ENCODE assay signal across 27 cellular contexts in genomic region chr10:99787303-99787702, GRCh38.
"Had no signal": no experiment of that assay in that cellular context is flagged by ENCODE, and none has a peak within 500 bp of the region (broad histone marks: within the 10 kb centered on the region; RNA-seq: fewer than 3 reads in every experiment).

No MANE protein-coding gene starts in this region.

- FAIRE-seq: islet of Langerhans, pancreas, small intestine had no signal

- H3K9me3 Mint-ChIP-seq: immature natural killer cell; naive thymus-derived CD8-positive, alpha-beta T cell; stimulated activated effector memory CD8-positive, alpha-beta T cell treated with anti-CD3 and anti-CD28 coated beads, Interleukin-12 subunit alpha, Interleukin-12 subunit beta, amount 100 ng/mL, for 72 hours; stimulated activated naive CD8-positive, alpha-beta T cell treated with anti-CD3 and anti-CD28 coated beads, Interleukin-15, Interleukin-2, amounts not matched to agents 100 ng/mL and 50 ng/mL, for 24 hours; type B pancreatic cell had no signal

- H3K4me1 ChIP-seq: lower lobe of right lung, pancreas, prostate gland had no signal

- H3K27ac ChIP-seq: pancreas, prostate gland had no signal

- ATAC-seq: left ventricle myocardium superior; lower lobe of right lung; naive thymus-derived CD8-positive, alpha-beta T cell; pancreas; right cardiac atrium; stimulated activated effector memory CD8-positive, alpha-beta T cell treated with anti-CD3 and anti-CD28 coated beads, Interleukin-12 subunit alpha, Interleukin-12 subunit beta, amount 100 ng/mL, for 72 hours had no signal

- H3K27ac Mint-ChIP-seq: immature natural killer cell; naive thymus-derived CD8-positive, alpha-beta T cell; nephron; stimulated activated effector memory CD8-positive, alpha-beta T cell treated with anti-CD3 and anti-CD28 coated beads, Interleukin-12 subunit alpha, Interleukin-12 subunit beta, amount 100 ng/mL, for 72 hours; stimulated activated naive CD8-positive, alpha-beta T cell treated with anti-CD3 and anti-CD28 coated beads, Interleukin-15, Interleukin-2, amounts not matched to agents 100 ng/mL and 50 ng/mL, for 24 hours; type B pancreatic cell had no signal

- H3K4me1 Mint-ChIP-seq: immature natural killer cell; stimulated activated effector memory CD8-positive, alpha-beta T cell treated with anti-CD3 and anti-CD28 coated beads, Interleukin-12 subunit alpha, Interleukin-12 subunit beta, amount 100 ng/mL, for 72 hours had no signal

- H3K4me3 Mint-ChIP-seq: immature natural killer cell; naive thymus-derived CD8-positive, alpha-beta T cell; nephron; neural crest cell; stimulated activated effector memory CD8-positive, alpha-beta T cell treated with anti-CD3 and anti-CD28 coated beads, Interleukin-12 subunit alpha, Interleukin-12 subunit beta, amount 100 ng/mL, for 72 hours; stimulated activated naive CD8-positive, alpha-beta T cell treated with anti-CD3 and anti-CD28 coated beads, Interleukin-15, Interleukin-2, amounts not matched to agents 100 ng/mL and 50 ng/mL, for 24 hours; type B pancreatic cell had no signal

- H3K36me3 Mint-ChIP-seq: stimulated activated effector memory CD8-positive, alpha-beta T cell treated with anti-CD3 and anti-CD28 coated beads, Interleukin-12 subunit alpha, Interleukin-12 subunit beta, amount 100 ng/mL, for 72 hours; type B pancreatic cell had no signal

- H3K4me3 ChIP-seq: lower lobe of right lung, pancreas, prostate gland, sigmoid colon, spleen, suprapubic skin, tibial nerve, uterus had no signal

- H3K9me3 ChIP-seq: lower lobe of right lung, pancreas, prostate gland, sigmoid colon, spleen, suprapubic skin, uterus had no signal

- DNase-seq: hypothalamus; immature natural killer cell; left ventricle myocardium superior; lower lobe of right lung; mammary epithelial cell; mesenchymal stem cell; naive thymus-derived CD8-positive, alpha-beta T cell; nucleus accumbens; pancreas; posterior cingulate gyrus; retina; sigmoid colon; small intestine; spleen; stimulated activated CD4-positive, alpha-beta T cell treated with anti-CD3 and anti-CD28 coated beads, Interleukin-4, amount 100 ng/mL, for 24 hours; stimulated activated naive CD4-positive, alpha-beta T cell; uterus had no signal

- H3K27me3 ChIP-seq: pancreas, sigmoid colon, spleen, suprapubic skin, tibial nerve, uterus had no signal

- H3K36me3 ChIP-seq: lower lobe of right lung, pancreas, prostate gland, sigmoid colon, suprapubic skin, uterus had no signal

- H3K27me3 Mint-ChIP-seq: naive thymus-derived CD8-positive, alpha-beta T cell; stimulated activated naive CD8-positive, alpha-beta T cell treated with anti-CD3 and anti-CD28 coated beads, Interleukin-15, Interleukin-2, amounts not matched to agents 100 ng/mL and 50 ng/mL, for 24 hours; type B pancreatic cell had no signal
